ENCODE assay signal across 1 cellular context in genomic region chr3:195102609-195103467, GRCh38.
TF ChIP-seq lines count a peak whose summit lies in the region.

No MANE protein-coding gene starts in this region.

TF ChIP-seq in K562, 482 proteins besides CTCF, POLR2A, EP300 and RAD21 (continued from another document and continues in another):
- TF ChIP-seq, protein P1, sequence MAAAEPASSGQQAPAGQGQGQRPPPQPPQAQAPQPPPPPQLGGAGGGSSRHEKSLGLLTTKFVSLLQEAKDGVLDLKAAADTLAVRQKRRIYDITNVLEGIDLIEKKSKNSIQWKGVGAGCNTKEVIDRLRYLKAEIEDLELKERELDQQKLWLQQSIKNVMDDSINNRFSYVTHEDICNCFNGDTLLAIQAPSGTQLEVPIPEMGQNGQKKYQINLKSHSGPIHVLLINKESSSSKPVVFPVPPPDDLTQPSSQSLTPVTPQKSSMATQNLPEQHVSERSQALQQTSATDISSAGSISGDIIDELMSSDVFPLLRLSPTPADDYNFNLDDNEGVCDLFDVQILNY (CRISPR knock-in tag; IDR thresholded peaks at IDR 0.05): no peak
- TF ChIP-seq ZNF316 (IDR thresholded peaks at IDR 0.05) (peak; percentile 97), ZNF263 (CRISPR knock-in tag; IDR thresholded peaks at IDR 0.05; ENCODE audit: borderline replicate concordance) (no peak), NCOA1 (IDR thresholded peaks at IDR 0.05; ENCODE audit: low read depth) (no peak), GTF2F1 (IDR thresholded peaks at IDR 0.05; ENCODE audit: low read depth, low read length) (no peak), TEAD4 (IDR thresholded peaks at IDR 0.05; ENCODE audit: low read length) (no peak; the same call in 1 of the 2 replicates), TEAD4 (CRISPR knock-in tag; IDR thresholded peaks at IDR 0.05; ENCODE audit: borderline replicate concordance) (no peak), CBFA2T3 (IDR thresholded peaks at IDR 0.05) (peak; percentile 46), HES1 (IDR thresholded peaks at IDR 0.05; ENCODE audit: low read depth) (no peak), MXD1 (CRISPR knock-in tag; IDR thresholded peaks at IDR 0.05; ENCODE audit: borderline replicate concordance, poor library complexity, severe bottlenecking) (no peak), RCOR1 (IDR thresholded peaks at IDR 0.05; ENCODE audit: borderline replicate concordance in 1 of 2, low read depth in 2 of 2, low read length in 2 of 2) (peak; percentile 74 to 97; a peak in 3 of 4 replicates), ZNF277 (CRISPR knock-in tag; IDR thresholded peaks at IDR 0.05; ENCODE audit: borderline replicate concordance) (no peak), EGR1 (conservative IDR thresholded peaks at IDR 0.05) (no peak), ZNF696 (CRISPR knock-in tag; conservative IDR thresholded peaks at IDR 0.05) (no peak), MBD1 (CRISPR knock-in tag; IDR thresholded peaks at IDR 0.05) (peak; percentile 23; the same call in 1 of the 2 replicates), CREB1 (IDR thresholded peaks at IDR 0.05) (no peak), CREB1 (CRISPR knock-in tag; IDR thresholded peaks at IDR 0.05) (no peak), FOXK2 (conservative IDR thresholded peaks at IDR 0.05 in 1 of 2, IDR thresholded peaks at IDR 0.05 in 1 of 2; ENCODE audit: low read depth in 2 of 2) (0 out of 4 replicates have a peak, but pooled peaks of 1 of the 2 experiments have one; percentile 41), U2AF2 (optimal IDR thresholded peaks at IDR 0.05; ENCODE audit: low read depth, low read length) (no peak), KAT7 (CRISPR knock-in tag; IDR thresholded peaks at IDR 0.05; ENCODE audit: borderline replicate concordance) (0 out of 2 replicates have a peak, but pooled peaks have one; percentile 15), ZNF133 (CRISPR knock-in tag; IDR thresholded peaks at IDR 0.05) (no peak), NFATC3 (IDR thresholded peaks at IDR 0.05) (no peak), NFIC (IDR thresholded peaks at IDR 0.05) (peak; percentile 93), GTF2A2 (tag; IDR thresholded peaks at IDR 0.05) (no peak), PHF21A (IDR thresholded peaks at IDR 0.05; ENCODE audit: borderline replicate concordance, low read depth) (peak; percentile 55; the same call in 1 of the 2 replicates), LARP7 (IDR thresholded peaks at IDR 0.05) (no peak), NUFIP1 (IDR thresholded peaks at IDR 0.05; ENCODE audit: partially characterized antibody) (no peak), GABPA (tag; conservative IDR thresholded peaks at IDR 0.05; ENCODE audit: low read depth) (peak; percentile 44; the same call in 1 of the 2 replicates), HLTF (IDR thresholded peaks at IDR 0.05) (no peak), ZNF140 (CRISPR knock-in tag; IDR thresholded peaks at IDR 0.05) (no peak), SMC3 (conservative IDR thresholded peaks at IDR 0.05; ENCODE audit: insufficient read depth, low read depth, low read length) (no peak), RBM22 (IDR thresholded peaks at IDR 0.05; ENCODE audit: low read depth, low read length, poor library complexity, severe bottlenecking) (no peak), ZSCAN32 (CRISPR knock-in tag; IDR thresholded peaks at IDR 0.05) (no peak), CHD4 (IDR thresholded peaks at IDR 0.05; ENCODE audit: insufficient read depth, insufficient replicate concordance, low read depth, low read length, poor library complexity, severe bottlenecking) (no peak), PTBP1 (IDR thresholded peaks at IDR 0.05; ENCODE audit: low read depth, low read length) (no peak), HDGF (IDR thresholded peaks at IDR 0.05) (no peak), PREB (CRISPR knock-in tag; IDR thresholded peaks at IDR 0.05) (no peak), ZNF3 (CRISPR knock-in tag; IDR thresholded peaks at IDR 0.05) (no peak), MIER1 (IDR thresholded peaks at IDR 0.05; ENCODE audit: low read depth) (no peak), ETV5 (CRISPR knock-in tag; IDR thresholded peaks at IDR 0.05; ENCODE audit: low read depth) (0 out of 2 replicates have a peak, but pooled peaks have one; percentile 10), MXI1 (IDR thresholded peaks at IDR 0.05; ENCODE audit: low read depth, low read length) (no peak), NRF1 (conservative IDR thresholded peaks at IDR 0.05 in 1 of 2, IDR thresholded peaks at IDR 0.05 in 1 of 2) (peak; percentile 16 to 21; a peak in 1 of 4 replicates), HSF4 (CRISPR knock-in tag; IDR thresholded peaks at IDR 0.05; ENCODE audit: borderline replicate concordance) (no peak), ZKSCAN1 (IDR thresholded peaks at IDR 0.05; ENCODE audit: low read depth, low read length) (no peak), NCOR1 (IDR thresholded peaks at IDR 0.05) (peak; percentile 26; the same call in 1 of the 2 replicates), NR3C1 (CRISPR knock-in tag; IDR thresholded peaks at IDR 0.05) (no peak), DIDO1 (tag; IDR thresholded peaks at IDR 0.05; ENCODE audit: low read depth) (no peak), PCBP1 (IDR thresholded peaks at IDR 0.05; ENCODE audit: low read depth, low read length, poor library complexity, severe bottlenecking) (no peak), CEBPB (tag; IDR thresholded peaks at IDR 0.05) (no peak)
- TF ChIP-seq, protein P2, sequence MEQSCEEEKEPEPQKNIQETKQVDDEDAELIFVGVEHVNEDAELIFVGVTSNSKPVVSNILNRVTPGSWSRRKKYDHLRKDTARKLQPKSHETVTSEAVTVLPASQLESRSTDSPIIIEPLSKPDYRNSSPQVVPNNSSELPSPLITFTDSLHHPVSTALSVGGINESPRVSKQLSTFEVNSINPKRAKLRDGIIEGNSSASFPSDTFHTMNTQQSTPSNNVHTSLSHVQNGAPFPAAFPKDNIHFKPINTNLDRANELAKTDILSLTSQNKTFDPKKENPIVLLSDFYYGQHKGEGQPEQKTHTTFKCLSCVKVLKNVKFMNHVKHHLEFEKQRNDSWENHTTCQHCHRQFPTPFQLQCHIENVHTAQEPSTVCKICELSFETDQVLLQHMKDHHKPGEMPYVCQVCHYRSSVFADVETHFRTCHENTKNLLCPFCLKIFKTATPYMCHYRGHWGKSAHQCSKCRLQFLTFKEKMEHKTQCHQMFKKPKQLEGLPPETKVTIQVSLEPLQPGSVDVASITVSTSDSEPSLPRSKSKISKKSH (CRISPR knock-in tag; IDR thresholded peaks at IDR 0.05): no peak
- TF ChIP-seq, protein P3, sequence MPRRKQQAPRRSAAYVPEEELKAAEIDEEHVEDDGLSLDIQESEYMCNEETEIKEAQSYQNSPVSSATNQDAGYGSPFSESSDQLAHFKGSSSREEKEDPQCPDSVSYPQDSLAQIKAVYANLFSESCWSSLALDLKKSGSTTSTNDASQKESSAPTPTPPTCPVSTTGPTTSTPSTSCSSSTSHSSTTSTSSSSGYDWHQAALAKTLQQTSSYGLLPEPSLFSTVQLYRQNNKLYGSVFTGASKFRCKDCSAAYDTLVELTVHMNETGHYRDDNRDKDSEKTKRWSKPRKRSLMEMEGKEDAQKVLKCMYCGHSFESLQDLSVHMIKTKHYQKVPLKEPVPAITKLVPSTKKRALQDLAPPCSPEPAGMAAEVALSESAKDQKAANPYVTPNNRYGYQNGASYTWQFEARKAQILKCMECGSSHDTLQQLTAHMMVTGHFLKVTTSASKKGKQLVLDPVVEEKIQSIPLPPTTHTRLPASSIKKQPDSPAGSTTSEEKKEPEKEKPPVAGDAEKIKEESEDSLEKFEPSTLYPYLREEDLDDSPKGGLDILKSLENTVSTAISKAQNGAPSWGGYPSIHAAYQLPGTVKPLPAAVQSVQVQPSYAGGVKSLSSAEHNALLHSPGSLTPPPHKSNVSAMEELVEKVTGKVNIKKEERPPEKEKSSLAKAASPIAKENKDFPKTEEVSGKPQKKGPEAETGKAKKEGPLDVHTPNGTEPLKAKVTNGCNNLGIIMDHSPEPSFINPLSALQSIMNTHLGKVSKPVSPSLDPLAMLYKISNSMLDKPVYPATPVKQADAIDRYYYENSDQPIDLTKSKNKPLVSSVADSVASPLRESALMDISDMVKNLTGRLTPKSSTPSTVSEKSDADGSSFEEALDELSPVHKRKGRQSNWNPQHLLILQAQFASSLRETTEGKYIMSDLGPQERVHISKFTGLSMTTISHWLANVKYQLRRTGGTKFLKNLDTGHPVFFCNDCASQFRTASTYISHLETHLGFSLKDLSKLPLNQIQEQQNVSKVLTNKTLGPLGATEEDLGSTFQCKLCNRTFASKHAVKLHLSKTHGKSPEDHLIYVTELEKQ (CRISPR knock-in tag; IDR thresholded peaks at IDR 0.05): no peak
- TF ChIP-seq, protein P4, sequence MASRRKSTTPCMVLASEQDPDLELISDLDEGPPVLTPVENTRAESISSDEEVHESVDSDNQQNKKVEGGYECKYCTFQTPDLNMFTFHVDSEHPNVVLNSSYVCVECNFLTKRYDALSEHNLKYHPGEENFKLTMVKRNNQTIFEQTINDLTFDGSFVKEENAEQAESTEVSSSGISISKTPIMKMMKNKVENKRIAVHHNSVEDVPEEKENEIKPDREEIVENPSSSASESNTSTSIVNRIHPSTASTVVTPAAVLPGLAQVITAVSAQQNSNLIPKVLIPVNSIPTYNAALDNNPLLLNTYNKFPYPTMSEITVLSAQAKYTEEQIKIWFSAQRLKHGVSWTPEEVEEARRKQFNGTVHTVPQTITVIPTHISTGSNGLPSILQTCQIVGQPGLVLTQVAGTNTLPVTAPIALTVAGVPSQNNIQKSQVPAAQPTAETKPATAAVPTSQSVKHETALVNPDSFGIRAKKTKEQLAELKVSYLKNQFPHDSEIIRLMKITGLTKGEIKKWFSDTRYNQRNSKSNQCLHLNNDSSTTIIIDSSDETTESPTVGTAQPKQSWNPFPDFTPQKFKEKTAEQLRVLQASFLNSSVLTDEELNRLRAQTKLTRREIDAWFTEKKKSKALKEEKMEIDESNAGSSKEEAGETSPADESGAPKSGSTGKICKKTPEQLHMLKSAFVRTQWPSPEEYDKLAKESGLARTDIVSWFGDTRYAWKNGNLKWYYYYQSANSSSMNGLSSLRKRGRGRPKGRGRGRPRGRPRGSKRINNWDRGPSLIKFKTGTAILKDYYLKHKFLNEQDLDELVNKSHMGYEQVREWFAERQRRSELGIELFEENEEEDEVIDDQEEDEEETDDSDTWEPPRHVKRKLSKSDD (conservative IDR thresholded peaks at IDR 0.05; ENCODE audit: low read length): no peak
- TF ChIP-seq, protein P5, sequence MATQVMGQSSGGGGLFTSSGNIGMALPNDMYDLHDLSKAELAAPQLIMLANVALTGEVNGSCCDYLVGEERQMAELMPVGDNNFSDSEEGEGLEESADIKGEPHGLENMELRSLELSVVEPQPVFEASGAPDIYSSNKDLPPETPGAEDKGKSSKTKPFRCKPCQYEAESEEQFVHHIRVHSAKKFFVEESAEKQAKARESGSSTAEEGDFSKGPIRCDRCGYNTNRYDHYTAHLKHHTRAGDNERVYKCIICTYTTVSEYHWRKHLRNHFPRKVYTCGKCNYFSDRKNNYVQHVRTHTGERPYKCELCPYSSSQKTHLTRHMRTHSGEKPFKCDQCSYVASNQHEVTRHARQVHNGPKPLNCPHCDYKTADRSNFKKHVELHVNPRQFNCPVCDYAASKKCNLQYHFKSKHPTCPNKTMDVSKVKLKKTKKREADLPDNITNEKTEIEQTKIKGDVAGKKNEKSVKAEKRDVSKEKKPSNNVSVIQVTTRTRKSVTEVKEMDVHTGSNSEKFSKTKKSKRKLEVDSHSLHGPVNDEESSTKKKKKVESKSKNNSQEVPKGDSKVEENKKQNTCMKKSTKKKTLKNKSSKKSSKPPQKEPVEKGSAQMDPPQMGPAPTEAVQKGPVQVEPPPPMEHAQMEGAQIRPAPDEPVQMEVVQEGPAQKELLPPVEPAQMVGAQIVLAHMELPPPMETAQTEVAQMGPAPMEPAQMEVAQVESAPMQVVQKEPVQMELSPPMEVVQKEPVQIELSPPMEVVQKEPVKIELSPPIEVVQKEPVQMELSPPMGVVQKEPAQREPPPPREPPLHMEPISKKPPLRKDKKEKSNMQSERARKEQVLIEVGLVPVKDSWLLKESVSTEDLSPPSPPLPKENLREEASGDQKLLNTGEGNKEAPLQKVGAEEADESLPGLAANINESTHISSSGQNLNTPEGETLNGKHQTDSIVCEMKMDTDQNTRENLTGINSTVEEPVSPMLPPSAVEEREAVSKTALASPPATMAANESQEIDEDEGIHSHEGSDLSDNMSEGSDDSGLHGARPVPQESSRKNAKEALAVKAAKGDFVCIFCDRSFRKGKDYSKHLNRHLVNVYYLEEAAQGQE (CRISPR knock-in tag; IDR thresholded peaks at IDR 0.05; ENCODE audit: low read depth): no peak
